In the genomic region with DNA sequence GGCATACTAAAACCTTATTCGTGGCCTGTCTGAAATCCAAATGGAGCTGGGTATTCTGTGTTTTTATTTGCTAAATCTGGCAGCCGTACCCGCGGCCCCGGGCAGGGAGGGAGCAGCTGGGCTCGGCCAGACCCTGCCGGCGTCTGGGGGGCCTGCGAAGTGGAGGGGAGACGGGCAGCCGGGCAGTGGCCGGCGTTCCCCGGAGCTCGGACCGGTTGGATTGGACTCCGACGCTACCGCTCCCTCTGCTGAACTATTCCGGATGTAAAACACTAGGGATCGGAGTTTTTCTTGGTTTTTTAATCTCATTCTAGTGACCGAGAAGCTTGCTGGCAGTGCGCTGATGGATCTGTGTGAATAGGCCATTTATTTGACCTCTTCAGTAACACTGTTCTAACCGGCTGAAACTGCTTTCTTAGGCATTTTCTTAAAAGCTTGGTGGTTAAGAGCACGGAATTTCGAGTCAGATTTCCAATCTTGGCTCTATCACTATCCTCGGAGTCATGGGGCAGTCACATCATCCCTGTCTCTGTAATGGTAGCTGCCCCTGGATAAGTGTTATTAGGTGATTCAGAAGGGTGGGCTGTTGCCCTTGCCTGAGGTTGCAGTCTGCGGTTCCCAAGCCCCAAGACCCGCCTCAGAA, we compare ENCODE assay signal across 7 cellular contexts. TPM values are rescaled to one million over a fixed set of nuclear protein-coding genes. Genes with fewer than 3 reads are reported as not detected.
DNase-seq lines count a peak whose midpoint lies in the region; ATAC-seq and TF ChIP-seq lines count a peak whose summit lies in the region.

No MANE protein-coding gene starts in this region.

- H3K27ac ChIP-seq in HL-60 (replicated peaks) (peak overlapping the region; percentile 93), heart left ventricle (peak overlapping the region; percentile 89 to 100 (median 96))

- TF ChIP-seq POLR2A in heart left ventricle (IDR thresholded peaks at IDR 0.05), result no peak

- H3K4me3 Mint-ChIP-seq in activated T-helper 2 cell treated with anti-CD3 and anti-CD28 coated beads, Interferon-gamma antibody, Interleukin-2, Interleukin-4, amounts not matched to agents 10 μg/mL and 5 μg/mL and 100 μg/mL, durations not matched to agents 14 hours and 24 hours and 36 hours (ENCODE audit: low read depth), result peak overlapping the region; percentile 93

- no peaks in the 10 kb centered on the region for H3K27me3 ChIP-seq in HL-60 (ENCODE audit: insufficient read depth, poor library complexity, severe bottlenecking)
- H3K27me3 ChIP-seq in heart left ventricle, result no peaks in the 10 kb centered on the region

- peaks cover 0 to 54% (median 42%) of the 10 kb centered on the region in 9 donors for H3K36me3 ChIP-seq in heart left ventricle

- DNase-seq in HL-60 (ENCODE audit: low read depth in 1 of 2, low spot score in 1 of 2), result no peak
- DNase-seq in activated T-helper 2 cell treated with anti-CD3 and anti-CD28 coated beads, Interferon-gamma antibody, Interleukin-2, Interleukin-4, amounts not matched to agents 10 μg/mL and 5 μg/mL and 100 μg/mL, durations not matched to agents 14 hours and 24 hours and 36 hours (ENCODE audit: low spot score), result no peak
- peak in 2 of 5 donors; percentile 25 to 65 for DNase-seq in heart left ventricle
- peak; percentile 26 for DNase-seq in pons (ENCODE audit: low spot score)
- no peak for DNase-seq in NCI-H128 (lab: John Stamatoyannopoulos, UW; ENCODE audit: unreplicated experiment)

- peaks cover 58% of the 10 kb centered on the region for H3K36me3 Mint-ChIP-seq in activated T-helper 2 cell treated with anti-CD3 and anti-CD28 coated beads, Interferon-gamma antibody, Interleukin-2, Interleukin-4, amounts not matched to agents 10 μg/mL and 5 μg/mL and 100 μg/mL, durations not matched to agents 14 hours and 24 hours and 36 hours (ENCODE audit: low read depth)

- peaks cover 60% of the 10 kb centered on the region for H3K4me1 Mint-ChIP-seq in activated T-helper 2 cell treated with anti-CD3 and anti-CD28 coated beads, Interferon-gamma antibody, Interleukin-2, Interleukin-4, amounts not matched to agents 10 μg/mL and 5 μg/mL and 100 μg/mL, durations not matched to agents 14 hours and 24 hours and 36 hours (ENCODE audit: low read depth)

- H3K27ac Mint-ChIP-seq in activated T-helper 2 cell treated with anti-CD3 and anti-CD28 coated beads, Interferon-gamma antibody, Interleukin-2, Interleukin-4, amounts not matched to agents 10 μg/mL and 5 μg/mL and 100 μg/mL, durations not matched to agents 14 hours and 24 hours and 36 hours, result peak overlapping the region; percentile 86

- TF ChIP-seq CTCF in HL-60 (IDR thresholded peaks at IDR 0.05; ENCODE audit: insufficient read depth, low read length), result no peak
- TF ChIP-seq CTCF in heart left ventricle (IDR thresholded peaks at IDR 0.05), result no peak

- intact Hi-C loops in activated T-helper 2 cell treated with anti-CD3 and anti-CD28 coated beads, Interferon-gamma antibody, Interleukin-2, Interleukin-4, amounts not matched to agents 10 μg/mL and 5 μg/mL and 100 μg/mL, durations not matched to agents 14 hours and 24 hours and 36 hours (cut with micrococcal nuclease), result loop anchor here (1.0 to 5.0 kb wide), 3 partner anchors 28 to 142 kb away; no protein-coding TSS in a partner anchor
- intact Hi-C loops in heart left ventricle (cut with DNase I), result loop anchor here in 5 of 10 donors (2.0 to 10.0 kb wide), 4 partner anchors 42 to 197 kb away; a partner anchor contains a TSS

- H3K27me3 Mint-ChIP-seq in activated T-helper 2 cell treated with anti-CD3 and anti-CD28 coated beads, Interferon-gamma antibody, Interleukin-2, Interleukin-4, amounts not matched to agents 10 μg/mL and 5 μg/mL and 100 μg/mL, durations not matched to agents 14 hours and 24 hours and 36 hours (ENCODE audit: low read depth), result no peaks in the 10 kb centered on the region

- 2% methylated on average over 28 to 29 of the region's 29 CpGs for WGBS in heart left ventricle, 4 donors

- ATAC-seq in GM18502 (IDR thresholded peaks at IDR 0.05; ENCODE audit: poor library complexity, unreplicated experiment) (peak; percentile 13), heart left ventricle (peak; percentile 13 to 50 (median 30)), HG03571 (IDR thresholded peaks at IDR 0.05; ENCODE audit: unreplicated experiment) (no peak)

- H3K9me3 Mint-ChIP-seq in activated T-helper 2 cell treated with anti-CD3 and anti-CD28 coated beads, Interferon-gamma antibody, Interleukin-2, Interleukin-4, amounts not matched to agents 10 μg/mL and 5 μg/mL and 100 μg/mL, durations not matched to agents 14 hours and 24 hours and 36 hours, result no peaks in the 10 kb centered on the region

- H3K9me3 ChIP-seq in heart left ventricle, result no peaks in the 10 kb centered on the region

- H3K4me3 ChIP-seq in HL-60 (replicated peaks; ENCODE audit: insufficient read depth, low read length), result peak overlapping the region; percentile 92
- H3K4me3 ChIP-seq in heart left ventricle, result peak overlapping the region; percentile 63 to 99 (median 87)

- H3K4me1 ChIP-seq in heart left ventricle, result peaks cover 12 to 64% (median 49%) of the 10 kb centered on the region in 12 donors

RNA-seq across cellular contexts. Expression of a gene that starts 0.7 kb away (rescaled TPM):
- total RNA-seq in activated T-helper 2 cell treated with anti-CD3 and anti-CD28 coated beads, Interferon-gamma antibody, Interleukin-2, Interleukin-4, amounts not matched to agents 10 μg/mL and 5 μg/mL and 100 μg/mL, durations not matched to agents 14 hours and 24 hours and 36 hours, result 39.6 and 40.1 TPM in 2 replicates
- 10 to 100 TPM; 22.3 to 31.4 (median 25.6) TPM for total RNA-seq in heart left ventricle
- 10 to 100 TPM; 36.9 to 37.0 TPM for polyA plus RNA-seq in heart left ventricle

RNA-seq across cellular contexts. Expression of a gene that starts 0.8 kb away (rescaled TPM):
- 20.9 and 23.9 TPM in 2 replicates for total RNA-seq in activated T-helper 2 cell treated with anti-CD3 and anti-CD28 coated beads, Interferon-gamma antibody, Interleukin-2, Interleukin-4, amounts not matched to agents 10 μg/mL and 5 μg/mL and 100 μg/mL, durations not matched to agents 14 hours and 24 hours and 36 hours
- 10 to 100 TPM; 19.6 to 33.5 (median 27.7) TPM for total RNA-seq in heart left ventricle
- polyA plus RNA-seq in heart left ventricle, result 10 to 100 TPM; 23.2 to 39.5 TPM
